In the genomic region with DNA sequence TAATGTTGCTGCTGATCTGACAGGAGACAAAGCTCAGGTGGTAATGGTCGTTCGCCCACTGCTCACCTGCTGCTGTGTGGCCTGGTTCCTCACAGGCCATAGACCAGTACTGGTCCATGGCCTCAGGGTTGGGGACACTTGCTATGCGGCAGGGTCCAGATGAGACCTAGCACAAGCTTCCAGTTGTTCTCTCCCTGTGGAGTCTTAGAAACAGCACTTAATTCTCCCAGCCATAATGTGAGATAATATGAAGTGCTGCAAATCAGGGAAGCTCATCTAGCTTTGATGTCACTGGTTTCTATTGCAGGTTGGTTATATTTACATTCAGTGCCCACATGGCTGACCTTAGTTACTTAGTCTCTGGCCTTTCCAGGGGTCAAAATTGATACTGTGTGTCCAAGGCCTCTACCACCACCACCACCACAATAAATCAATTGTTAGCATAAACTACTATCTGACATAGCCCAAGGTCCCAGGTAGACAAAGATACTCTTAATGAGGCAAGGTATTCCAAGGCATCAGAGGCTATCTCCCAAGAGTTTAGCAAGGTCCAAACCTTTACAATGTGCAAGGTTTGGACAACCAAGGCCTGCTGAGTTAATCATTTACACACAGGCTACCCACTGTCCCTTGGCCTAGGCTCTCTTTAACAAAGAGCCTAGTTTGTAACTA, we compare ENCODE assay signal across 1 cellular context.
TF ChIP-seq lines count a peak whose summit lies in the region.

No MANE protein-coding gene starts in this region.

TF ChIP-seq in HepG2, 621 proteins besides CTCF, POLR2A, EP300 and RAD21 (continued from another document and continues in another):
- TF ChIP-seq, protein P1, sequence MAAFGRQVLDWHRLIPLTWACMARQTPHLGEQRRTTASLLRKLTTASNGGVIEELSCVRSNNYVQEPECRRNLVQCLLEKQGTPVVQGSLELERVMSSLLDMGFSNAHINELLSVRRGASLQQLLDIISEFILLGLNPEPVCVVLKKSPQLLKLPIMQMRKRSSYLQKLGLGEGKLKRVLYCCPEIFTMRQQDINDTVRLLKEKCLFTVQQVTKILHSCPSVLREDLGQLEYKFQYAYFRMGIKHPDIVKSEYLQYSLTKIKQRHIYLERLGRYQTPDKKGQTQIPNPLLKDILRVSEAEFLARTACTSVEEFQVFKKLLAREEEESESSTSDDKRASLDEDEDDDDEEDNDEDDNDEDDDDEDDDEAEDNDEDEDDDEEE (CRISPR knock-in tag; IDR thresholded peaks at IDR 0.05) = no peak
- TF ChIP-seq ZNF660 (CRISPR knock-in tag; IDR thresholded peaks at IDR 0.05; ENCODE audit: borderline replicate concordance, low read depth) = no peak
- no peak for TF ChIP-seq ZNF180 (CRISPR knock-in tag; IDR thresholded peaks at IDR 0.05; ENCODE audit: borderline replicate concordance, low read depth)
- no peak for TF ChIP-seq REXO4 (CRISPR knock-in tag; IDR thresholded peaks at IDR 0.05; ENCODE audit: borderline replicate concordance)
- TF ChIP-seq HIVEP1 (CRISPR knock-in tag; IDR thresholded peaks at IDR 0.05) = no peak
- TF ChIP-seq, protein P2, sequence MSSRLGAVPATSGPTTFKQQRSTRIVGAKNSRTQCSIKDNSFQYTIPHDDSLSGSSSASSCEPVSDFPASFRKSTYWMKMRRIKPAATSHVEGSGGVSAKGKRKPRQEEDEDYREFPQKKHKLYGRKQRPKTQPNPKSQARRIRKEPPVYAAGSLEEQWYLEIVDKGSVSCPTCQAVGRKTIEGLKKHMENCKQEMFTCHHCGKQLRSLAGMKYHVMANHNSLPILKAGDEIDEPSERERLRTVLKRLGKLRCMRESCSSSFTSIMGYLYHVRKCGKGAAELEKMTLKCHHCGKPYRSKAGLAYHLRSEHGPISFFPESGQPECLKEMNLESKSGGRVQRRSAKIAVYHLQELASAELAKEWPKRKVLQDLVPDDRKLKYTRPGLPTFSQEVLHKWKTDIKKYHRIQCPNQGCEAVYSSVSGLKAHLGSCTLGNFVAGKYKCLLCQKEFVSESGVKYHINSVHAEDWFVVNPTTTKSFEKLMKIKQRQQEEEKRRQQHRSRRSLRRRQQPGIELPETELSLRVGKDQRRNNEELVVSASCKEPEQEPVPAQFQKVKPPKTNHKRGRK (CRISPR knock-in tag; IDR thresholded peaks at IDR 0.05) = no peak
- TF ChIP-seq ZNF891 (CRISPR knock-in tag; IDR thresholded peaks at IDR 0.05) = no peak
- no peak for TF ChIP-seq ARID2 (CRISPR knock-in tag; IDR thresholded peaks at IDR 0.05; ENCODE audit: borderline replicate concordance)
- TF ChIP-seq ZFP1 (CRISPR knock-in tag; IDR thresholded peaks at IDR 0.05) = peak; percentile 71; the same call in 1 of the 2 replicates
- TF ChIP-seq CCAR2 (optimal IDR thresholded peaks at IDR 0.05; ENCODE audit: low read depth, low read length) = no peak
- no peak for TF ChIP-seq ETV6 (CRISPR knock-in tag; conservative IDR thresholded peaks at IDR 0.05)
- no peak for TF ChIP-seq ZNF441 (CRISPR knock-in tag; IDR thresholded peaks at IDR 0.05; ENCODE audit: borderline replicate concordance)
- no peak for TF ChIP-seq ZNF7 (CRISPR knock-in tag; IDR thresholded peaks at IDR 0.05)
- no peak for TF ChIP-seq ZNF550 (CRISPR knock-in tag; IDR thresholded peaks at IDR 0.05; ENCODE audit: borderline replicate concordance)
- TF ChIP-seq SIX4 (CRISPR knock-in tag; IDR thresholded peaks at IDR 0.05) = peak; percentile 25; the same call in 1 of the 2 replicates
- TF ChIP-seq ZNF780A (CRISPR knock-in tag; IDR thresholded peaks at IDR 0.05) = no peak
- 0 out of 2 replicates have a peak, but pooled peaks have one; percentile 46 for TF ChIP-seq ZNF614 (CRISPR knock-in tag; IDR thresholded peaks at IDR 0.05; ENCODE audit: borderline replicate concordance)
- no peak for TF ChIP-seq SNAI1 (CRISPR knock-in tag; IDR thresholded peaks at IDR 0.05; ENCODE audit: borderline replicate concordance)
- TF ChIP-seq, protein P3, sequence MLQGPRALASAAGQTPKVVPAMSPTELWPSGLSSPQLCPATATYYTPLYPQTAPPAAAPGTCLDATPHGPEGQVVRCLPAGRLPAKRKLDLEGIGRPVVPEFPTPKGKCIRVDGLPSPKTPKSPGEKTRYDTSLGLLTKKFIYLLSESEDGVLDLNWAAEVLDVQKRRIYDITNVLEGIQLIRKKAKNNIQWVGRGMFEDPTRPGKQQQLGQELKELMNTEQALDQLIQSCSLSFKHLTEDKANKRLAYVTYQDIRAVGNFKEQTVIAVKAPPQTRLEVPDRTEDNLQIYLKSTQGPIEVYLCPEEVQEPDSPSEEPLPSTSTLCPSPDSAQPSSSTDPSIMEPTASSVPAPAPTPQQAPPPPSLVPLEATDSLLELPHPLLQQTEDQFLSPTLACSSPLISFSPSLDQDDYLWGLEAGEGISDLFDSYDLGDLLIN (CRISPR knock-in tag; IDR thresholded peaks at IDR 0.05; ENCODE audit: borderline replicate concordance) = no peak
- TF ChIP-seq, protein P4, sequence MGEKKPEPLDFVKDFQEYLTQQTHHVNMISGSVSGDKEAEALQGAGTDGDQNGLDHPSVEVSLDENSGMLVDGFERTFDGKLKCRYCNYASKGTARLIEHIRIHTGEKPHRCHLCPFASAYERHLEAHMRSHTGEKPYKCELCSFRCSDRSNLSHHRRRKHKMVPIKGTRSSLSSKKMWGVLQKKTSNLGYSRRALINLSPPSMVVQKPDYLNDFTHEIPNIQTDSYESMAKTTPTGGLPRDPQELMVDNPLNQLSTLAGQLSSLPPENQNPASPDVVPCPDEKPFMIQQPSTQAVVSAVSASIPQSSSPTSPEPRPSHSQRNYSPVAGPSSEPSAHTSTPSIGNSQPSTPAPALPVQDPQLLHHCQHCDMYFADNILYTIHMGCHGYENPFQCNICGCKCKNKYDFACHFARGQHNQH (CRISPR knock-in tag; IDR thresholded peaks at IDR 0.05) = peak; percentile 53; the same call in 1 of the 2 replicates
- TF ChIP-seq ZNF570 (CRISPR knock-in tag; IDR thresholded peaks at IDR 0.05; ENCODE audit: borderline replicate concordance) = no peak
- TF ChIP-seq TBX2 (CRISPR knock-in tag; IDR thresholded peaks at IDR 0.05; ENCODE audit: borderline replicate concordance) = peak; percentile 98
- TF ChIP-seq SMYD3 (CRISPR knock-in tag; IDR thresholded peaks at IDR 0.05) = 0 out of 2 replicates have a peak, but pooled peaks have one; percentile 71
- no peak for TF ChIP-seq CHD4 (IDR thresholded peaks at IDR 0.05; ENCODE audit: borderline replicate concordance, low read length)
- no peak for TF ChIP-seq HNRNPK (IDR thresholded peaks at IDR 0.05; ENCODE audit: low read depth, low read length, poor library complexity, severe bottlenecking)
- TF ChIP-seq ZNF569 (CRISPR knock-in tag; IDR thresholded peaks at IDR 0.05; ENCODE audit: borderline replicate concordance) = no peak
- TF ChIP-seq, protein P5, sequence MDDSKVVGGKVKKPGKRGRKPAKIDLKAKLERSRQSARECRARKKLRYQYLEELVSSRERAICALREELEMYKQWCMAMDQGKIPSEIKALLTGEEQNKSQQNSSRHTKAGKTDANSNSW (CRISPR knock-in tag; IDR thresholded peaks at IDR 0.05; ENCODE audit: borderline replicate concordance) = no peak
- TF ChIP-seq FOXO1 (CRISPR knock-in tag; IDR thresholded peaks at IDR 0.05) = peak; percentile 76
- TF ChIP-seq KDM4B (CRISPR knock-in tag; IDR thresholded peaks at IDR 0.05) = 0 out of 2 replicates have a peak, but pooled peaks have one; percentile 26
- TF ChIP-seq ZNF781 (CRISPR knock-in tag; IDR thresholded peaks at IDR 0.05; ENCODE audit: borderline replicate concordance, not compliant biosample characterization) = no peak
- no peak for TF ChIP-seq NR1H2 (CRISPR knock-in tag; IDR thresholded peaks at IDR 0.05; ENCODE audit: borderline replicate concordance, low read depth)
- peak; percentile 96 for TF ChIP-seq CBFB (CRISPR knock-in tag; IDR thresholded peaks at IDR 0.05)
- TF ChIP-seq KDM3A (CRISPR knock-in tag; IDR thresholded peaks at IDR 0.05; ENCODE audit: low read depth) = no peak
- TF ChIP-seq ZNF431 (CRISPR knock-in tag; IDR thresholded peaks at IDR 0.05; ENCODE audit: borderline replicate concordance, low read depth) = 0 out of 2 replicates have a peak, but pooled peaks have one; percentile 55
- TF ChIP-seq ZNF350 (CRISPR knock-in tag; IDR thresholded peaks at IDR 0.05; ENCODE audit: borderline replicate concordance, low read depth) = peak; percentile 42; the same call in 1 of the 2 replicates
- no peak for TF ChIP-seq ZNF282 (IDR thresholded peaks at IDR 0.05; ENCODE audit: partially characterized antibody)
- TF ChIP-seq FOSL2 (CRISPR knock-in tag; IDR thresholded peaks at IDR 0.05) = peak; percentile 62
- TF ChIP-seq ZNF446 (CRISPR knock-in tag; IDR thresholded peaks at IDR 0.05) = no peak
- TF ChIP-seq ZNF720 (CRISPR knock-in tag; IDR thresholded peaks at IDR 0.05) = no peak
- TF ChIP-seq, protein P6, sequence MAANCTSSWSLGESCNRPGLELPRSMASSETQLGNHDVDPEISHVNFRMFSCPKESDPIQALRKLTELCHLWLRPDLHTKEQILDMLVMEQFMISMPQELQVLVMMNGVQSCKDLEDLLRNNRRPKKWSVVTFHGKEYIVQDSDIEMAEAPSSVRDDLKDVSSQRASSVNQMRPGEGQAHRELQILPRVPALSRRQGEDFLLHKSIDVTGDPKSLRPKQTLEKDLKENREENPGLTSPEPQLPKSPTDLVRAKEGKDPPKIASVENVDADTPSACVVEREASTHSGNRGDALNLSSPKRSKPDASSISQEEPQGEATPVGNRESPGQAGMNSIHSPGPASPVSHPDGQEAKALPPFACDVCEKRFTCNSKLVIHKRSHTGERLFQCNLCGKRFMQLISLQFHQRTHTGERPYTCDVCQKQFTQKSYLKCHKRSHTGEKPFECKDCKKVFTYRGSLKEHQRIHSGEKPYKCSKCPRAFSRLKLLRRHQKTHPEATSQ (CRISPR knock-in tag; IDR thresholded peaks at IDR 0.05; ENCODE audit: borderline replicate concordance) = peak; percentile 87; the same call in 1 of the 2 replicates
- TF ChIP-seq, protein P7, sequence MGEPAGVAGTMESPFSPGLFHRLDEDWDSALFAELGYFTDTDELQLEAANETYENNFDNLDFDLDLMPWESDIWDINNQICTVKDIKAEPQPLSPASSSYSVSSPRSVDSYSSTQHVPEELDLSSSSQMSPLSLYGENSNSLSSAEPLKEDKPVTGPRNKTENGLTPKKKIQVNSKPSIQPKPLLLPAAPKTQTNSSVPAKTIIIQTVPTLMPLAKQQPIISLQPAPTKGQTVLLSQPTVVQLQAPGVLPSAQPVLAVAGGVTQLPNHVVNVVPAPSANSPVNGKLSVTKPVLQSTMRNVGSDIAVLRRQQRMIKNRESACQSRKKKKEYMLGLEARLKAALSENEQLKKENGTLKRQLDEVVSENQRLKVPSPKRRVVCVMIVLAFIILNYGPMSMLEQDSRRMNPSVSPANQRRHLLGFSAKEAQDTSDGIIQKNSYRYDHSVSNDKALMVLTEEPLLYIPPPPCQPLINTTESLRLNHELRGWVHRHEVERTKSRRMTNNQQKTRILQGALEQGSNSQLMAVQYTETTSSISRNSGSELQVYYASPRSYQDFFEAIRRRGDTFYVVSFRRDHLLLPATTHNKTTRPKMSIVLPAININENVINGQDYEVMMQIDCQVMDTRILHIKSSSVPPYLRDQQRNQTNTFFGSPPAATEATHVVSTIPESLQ (CRISPR knock-in tag; conservative IDR thresholded peaks at IDR 0.05) = no peak
- no peak for TF ChIP-seq MATR3 (CRISPR knock-in tag; IDR thresholded peaks at IDR 0.05)
- TF ChIP-seq, protein P8, sequence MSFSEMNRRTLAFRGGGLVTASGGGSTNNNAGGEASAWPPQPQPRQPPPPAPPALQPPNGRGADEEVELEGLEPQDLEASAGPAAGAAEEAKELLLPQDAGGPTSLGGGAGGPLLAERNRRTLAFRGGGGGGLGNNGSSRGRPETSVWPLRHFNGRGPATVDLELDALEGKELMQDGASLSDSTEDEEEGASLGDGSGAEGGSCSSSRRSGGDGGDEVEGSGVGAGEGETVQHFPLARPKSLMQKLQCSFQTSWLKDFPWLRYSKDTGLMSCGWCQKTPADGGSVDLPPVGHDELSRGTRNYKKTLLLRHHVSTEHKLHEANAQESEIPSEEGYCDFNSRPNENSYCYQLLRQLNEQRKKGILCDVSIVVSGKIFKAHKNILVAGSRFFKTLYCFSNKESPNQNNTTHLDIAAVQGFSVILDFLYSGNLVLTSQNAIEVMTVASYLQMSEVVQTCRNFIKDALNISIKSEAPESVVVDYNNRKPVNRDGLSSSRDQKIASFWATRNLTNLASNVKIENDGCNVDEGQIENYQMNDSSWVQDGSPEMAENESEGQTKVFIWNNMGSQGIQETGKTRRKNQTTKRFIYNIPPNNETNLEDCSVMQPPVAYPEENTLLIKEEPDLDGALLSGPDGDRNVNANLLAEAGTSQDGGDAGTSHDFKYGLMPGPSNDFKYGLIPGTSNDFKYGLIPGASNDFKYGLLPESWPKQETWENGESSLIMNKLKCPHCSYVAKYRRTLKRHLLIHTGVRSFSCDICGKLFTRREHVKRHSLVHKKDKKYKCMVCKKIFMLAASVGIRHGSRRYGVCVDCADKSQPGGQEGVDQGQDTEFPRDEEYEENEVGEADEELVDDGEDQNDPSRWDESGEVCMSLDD (CRISPR knock-in tag; IDR thresholded peaks at IDR 0.05; ENCODE audit: borderline replicate concordance) = no peak
- TF ChIP-seq HDAC1 (CRISPR knock-in tag; IDR thresholded peaks at IDR 0.05) = peak; percentile 86
- no peak for TF ChIP-seq SRSF1 (optimal IDR thresholded peaks at IDR 0.05; ENCODE audit: low read depth, low read length)
- peak; percentile 92 for TF ChIP-seq HDAC2 (CRISPR knock-in tag; IDR thresholded peaks at IDR 0.05)
- TF ChIP-seq, protein P9, sequence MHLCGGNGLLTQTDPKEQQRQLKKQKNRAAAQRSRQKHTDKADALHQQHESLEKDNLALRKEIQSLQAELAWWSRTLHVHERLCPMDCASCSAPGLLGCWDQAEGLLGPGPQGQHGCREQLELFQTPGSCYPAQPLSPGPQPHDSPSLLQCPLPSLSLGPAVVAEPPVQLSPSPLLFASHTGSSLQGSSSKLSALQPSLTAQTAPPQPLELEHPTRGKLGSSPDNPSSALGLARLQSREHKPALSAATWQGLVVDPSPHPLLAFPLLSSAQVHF (CRISPR knock-in tag; IDR thresholded peaks at IDR 0.05) = no peak
- TF ChIP-seq ZNF138 (CRISPR knock-in tag; IDR thresholded peaks at IDR 0.05; ENCODE audit: low read depth) = no peak
- peak; percentile 90 for TF ChIP-seq NFIC (IDR thresholded peaks at IDR 0.05; ENCODE audit: low read length)
- TF ChIP-seq MAF1 (CRISPR knock-in tag; IDR thresholded peaks at IDR 0.05; ENCODE audit: borderline replicate concordance) = no peak
- TF ChIP-seq FOXJ3 (CRISPR knock-in tag; IDR thresholded peaks at IDR 0.05; ENCODE audit: borderline replicate concordance) = no peak; the same call in 1 of the 2 replicates
- TF ChIP-seq SOX13 (IDR thresholded peaks at IDR 0.05) = peak; percentile 88
- peak in 1 of 2 experiments; percentile 96; a peak in 2 of 4 replicates for TF ChIP-seq SOX13 (CRISPR knock-in tag; conservative IDR thresholded peaks at IDR 0.05 in 1 of 2, IDR thresholded peaks at IDR 0.05 in 1 of 2)
- TF ChIP-seq ELF4 (CRISPR knock-in tag; IDR thresholded peaks at IDR 0.05; ENCODE audit: borderline replicate concordance) = no peak
